Comparison of ENCODE assay signal across 12 cellular contexts in the genomic region with DNA sequence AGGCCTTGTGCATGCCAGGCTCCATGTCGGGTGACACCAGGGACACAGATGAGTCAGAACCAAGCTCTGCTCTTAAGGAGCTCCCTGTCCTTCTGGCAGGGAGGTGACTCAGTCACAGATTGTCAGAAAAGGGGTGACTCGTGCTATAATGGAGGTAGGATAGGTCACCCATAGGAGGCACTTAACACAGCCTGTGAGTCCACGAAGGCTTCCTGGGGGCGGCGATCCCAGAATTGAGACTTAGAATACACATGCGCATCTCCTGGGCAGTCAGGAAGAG. TPM values are rescaled to one million over a fixed set of nuclear protein-coding genes. Genes with fewer than 3 reads are reported as not detected.
DNase-seq lines count a peak whose midpoint lies in the region; FAIRE-seq and TF ChIP-seq lines count a peak whose summit lies in the region.
"Had no signal": no experiment of that assay in that cellular context is flagged by ENCODE, and none has a peak within 500 bp of the region (broad histone marks: within the 10 kb centered on the region; RNA-seq: fewer than 3 reads in every experiment).

No MANE protein-coding gene starts in this region.

- no peaks in the 10 kb centered on the region for H3K27me3 ChIP-seq in osteoblast (ENCODE audit: insufficient read depth, low read length)

- peaks cover 26% of the 10 kb centered on the region for H3K79me2 ChIP-seq in osteoblast (ENCODE audit: insufficient read depth, low read length)

- FAIRE-seq in GM12891 (lab: Jason Lieb, UNC), result no peak
- FAIRE-seq: islet of Langerhans had no signal

- no peaks in the 10 kb centered on the region for H3K9me3 ChIP-seq in osteoblast (ENCODE audit: low read depth, low read length)

- H3K27ac ChIP-seq in osteoblast (ENCODE audit: low read depth, low read length) (no peak overlapping the region), substantia nigra (ENCODE audit: low read depth, low read length, poor library complexity, severe bottlenecking) (no peak overlapping the region)

- TF ChIP-seq CTCF in osteoblast (IDR thresholded peaks at IDR 0.05; ENCODE audit: extremely low read depth, low read depth, low read length), result no peak

- no peak overlapping the region for H3K4me2 ChIP-seq in osteoblast (ENCODE audit: insufficient read depth, low read length)

- DNase-seq in activated CD4-positive, alpha-beta T cell treated with anti-CD3 and anti-CD28 coated beads for 48 hours, result peak; percentile 53
- no peak for DNase-seq in activated CD4-positive, alpha-beta T cell treated with anti-CD3 and anti-CD28 coated beads for 1 hour
- DNase-seq in LoVo (ENCODE audit: low spot score) (peak; percentile 8), astrocyte of the hippocampus (ENCODE audit: low read depth, low spot score) (peak; percentile 26), osteoblast (ENCODE audit: insufficient read length, low spot score, missing footprints) (peak; percentile 77), GM12891 (ENCODE audit: insufficient read length, low spot score) (no peak), cortex of kidney (lab: John Stamatoyannopoulos, UW) (no peak), substantia nigra (lab: John Stamatoyannopoulos, UW) (no peak)
- DNase-seq: naive B cell had no signal

- peaks cover 62% of the 10 kb centered on the region for H3K36me3 ChIP-seq in osteoblast (ENCODE audit: insufficient read depth, low read length)

- no peak for TF ChIP-seq POLR2A in GM12891 (IDR thresholded peaks at IDR 0.05; ENCODE audit: low read depth, low read length)

- H3K4me1 ChIP-seq in osteoblast (ENCODE audit: insufficient read depth, low read length), result no peaks in the 10 kb centered on the region

- H4K20me1 ChIP-seq in osteoblast (ENCODE audit: insufficient read depth, low read length), result peaks cover 33% of the 10 kb centered on the region

- H3K4me3 ChIP-seq in osteoblast (ENCODE audit: insufficient read depth, low read length), result no peak overlapping the region

- H2AFZ ChIP-seq in osteoblast (ENCODE audit: low read length), result no peak overlapping the region

TF ChIP-seq in GM12891, 5 proteins besides CTCF, POLR2A, EP300 and RAD21:
- no peak for TF ChIP-seq POLR2AphosphoS5 (IDR thresholded peaks at IDR 0.05; ENCODE audit: low read depth, low read length)
- TF ChIP-seq PAX5 (IDR thresholded peaks at IDR 0.05; ENCODE audit: insufficient read depth, low read length, severe bottlenecking), result no peak
- TF ChIP-seq SPI1 (IDR thresholded peaks at IDR 0.05; ENCODE audit: low read depth, low read length), result no peak
- no peak for TF ChIP-seq POU2F2 (IDR thresholded peaks at IDR 0.05; ENCODE audit: low read depth, low read length)
- TF ChIP-seq TAF1 (IDR thresholded peaks at IDR 0.05; ENCODE audit: low read depth, low read length), result no peak

RNA-seq across cellular contexts. Expression of gene FUZ, which starts 19.6 kb away (rescaled TPM):
- 18.6 and 29.7 TPM in 2 replicates for total RNA-seq in osteoblast
- 15.1 TPM for polyA plus RNA-seq in GM12891 (2012; ENCODE audit: low read depth, missing spikeins)

RNA-seq across cellular contexts. Expression of gene MED25, which starts 24.6 kb away (rescaled TPM):
- total RNA-seq in osteoblast, result 19.5 and 20.9 TPM in 2 replicates
- 34.5 TPM for polyA plus RNA-seq in GM12891 (2012; ENCODE audit: low read depth, missing spikeins)

RNA-seq across cellular contexts. Expression of gene AP2A1, which starts 26.7 kb away (rescaled TPM):
- 93.1 and 98.1 TPM in 2 replicates for total RNA-seq in osteoblast
- polyA plus RNA-seq in GM12891 (2012; ENCODE audit: low read depth, missing spikeins), result 55.1 TPM

RNA-seq across cellular contexts. Expression of gene TSKS, which starts 30.4 kb away (rescaled TPM):
- not detected in 2 replicates for total RNA-seq in osteoblast
- polyA plus RNA-seq in GM12891 (2012; ENCODE audit: low read depth, missing spikeins), result 0.09 TPM
- total RNA-seq: Daoy, OCI-LY7 had no signal

RNA-seq across cellular contexts. Expression of gene PTOV1, which starts 57.5 kb away (rescaled TPM):
- total RNA-seq in osteoblast, result 39.4 and 43.3 TPM in 2 replicates
- polyA plus RNA-seq in GM12891 (2012; ENCODE audit: low read depth, missing spikeins), result 50.1 TPM

Comparison
In these comparisons a context has a peak if more than half of its experiments do, and no peak if none do; other contexts are left out.
1. DNase-seq: peak in activated CD4-positive, alpha-beta T cell treated with anti-CD3 and anti-CD28 coated beads for 48 hours (single experiment), LoVo (single experiment), astrocyte of the hippocampus (single experiment) and osteoblast (single experiment); none in activated CD4-positive, alpha-beta T cell treated with anti-CD3 and anti-CD28 coated beads for 1 hour (single experiment), GM12891 (single experiment), cortex of kidney (single experiment) and substantia nigra (0 of 49).